In the genomic region with DNA sequence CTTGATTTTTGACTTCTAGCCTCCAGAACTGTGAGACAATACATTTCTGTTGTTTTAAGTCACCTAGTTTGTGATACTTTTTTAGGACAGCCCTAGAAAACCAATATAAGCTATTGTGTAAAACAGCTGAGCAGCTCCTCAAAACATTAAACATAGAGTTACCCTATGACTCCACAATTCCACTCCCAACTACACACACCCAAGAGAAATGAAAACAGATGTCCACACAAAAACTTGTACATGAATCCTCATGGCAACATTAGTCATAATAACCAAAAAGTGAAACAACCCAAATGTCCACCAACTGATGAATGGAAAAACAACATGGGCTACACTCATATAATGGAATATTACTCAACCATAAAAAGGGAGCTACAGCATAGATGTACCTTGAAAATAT, we compare ENCODE assay signal across 19 cellular contexts. TPM values are rescaled to one million over a fixed set of nuclear protein-coding genes. Genes with fewer than 3 reads are reported as not detected.
DNase-seq lines count a peak whose midpoint lies in the region; ATAC-seq and TF ChIP-seq lines count a peak whose summit lies in the region.
"Had no signal": no experiment of that assay in that cellular context is flagged by ENCODE, and none has a peak within 500 bp of the region (broad histone marks: within the 10 kb centered on the region; RNA-seq: fewer than 3 reads in every experiment).

No MANE protein-coding gene starts in this region.

- H3K9me3 Mint-ChIP-seq in activated naive CD4-positive, alpha-beta T cell treated with anti-CD3 and anti-CD28 coated beads, Interleukin-2, amount 50 U/mL, for 72 hours: peaks cover 0 to 7% of the 10 kb centered on the region in 2 donors

- peaks cover 47% of the 10 kb centered on the region for H3K36me3 ChIP-seq in adipocyte (ENCODE audit: control insufficient read depth, insufficient read depth, low read length, severe bottlenecking)

- TF ChIP-seq CTCF in AG09319 (IDR thresholded peaks at IDR 0.05; ENCODE audit: low read depth, low read length) (no peak), fibroblast of the aortic adventitia (IDR thresholded peaks at IDR 0.05; ENCODE audit: insufficient read depth, low read length) (no peak), GM20000 (IDR thresholded peaks at IDR 0.05; ENCODE audit: extremely low read depth, missing control alignments) (no peak)

- DNase-seq in AG09319 (ENCODE audit: extremely low read depth, low read depth) (peak; percentile 31), adipocyte (ENCODE audit: low read depth) (peak; percentile 62), fibroblast of the aortic adventitia (ENCODE audit: low read depth) (peak; percentile 51), stromal cell of bone marrow (ENCODE audit: low read depth) (peak; percentile 82), GM20000 (ENCODE audit: low spot score) (no peak)
- no peak for DNase-seq in stimulated activated CD4-positive, alpha-beta T cell treated with anti-CD3 and anti-CD28 coated beads, Interleukin-4, amount 100 ng/mL, for 24 hours
- DNase-seq in activated naive CD4-positive, alpha-beta T cell treated with anti-CD3 and anti-CD28 coated beads, Interleukin-2, amount 50 U/mL, for 72 hours (ENCODE audit: low spot score in 2 of 2): no peak
- DNase-seq: GDM1, MG63, NCI-H1092, NCI-H146, NCI-H2029, NCI-H2227 treated with DMSO at 0.1 percent for 48 hours, NCI-H510A, NCI-H748 treated with DMSO at 0.1 percent for 48 hours, SHP77 treated with DMSO at 0.1 percent for 48 hours had no signal

- H3K27me3 ChIP-seq in adipocyte (replicated peaks; ENCODE audit: control insufficient read depth, insufficient read depth, low read length): no peaks in the 10 kb centered on the region
- H3K27me3 ChIP-seq: MG63 had no signal

- ATAC-seq in GM18868 (IDR thresholded peaks at IDR 0.05; ENCODE audit: unreplicated experiment): no peak
- ATAC-seq in activated naive CD4-positive, alpha-beta T cell treated with anti-CD3 and anti-CD28 coated beads, Interleukin-2, amount 50 U/mL, for 72 hours: no peak
- ATAC-seq: K562 had no signal

- H3K4me3 ChIP-seq in adipocyte (ENCODE audit: low read length): no peak overlapping the region
- no peak overlapping the region for H3K4me3 ChIP-seq in fibroblast of the aortic adventitia (ENCODE audit: low read depth, low read length)
- H3K4me3 ChIP-seq: K562, MG63, SK-N-MC had no signal

- H3K9ac ChIP-seq in adipocyte (ENCODE audit: low read length): no peak overlapping the region

- no peaks in the 10 kb centered on the region for H3K36me3 Mint-ChIP-seq in activated naive CD4-positive, alpha-beta T cell treated with anti-CD3 and anti-CD28 coated beads, Interleukin-2, amount 50 U/mL, for 72 hours

- H3K4me1 ChIP-seq in adipocyte (ENCODE audit: control insufficient read depth, insufficient read depth, low read length): peaks cover 54% of the 10 kb centered on the region

- H3K27ac Mint-ChIP-seq in activated naive CD4-positive, alpha-beta T cell treated with anti-CD3 and anti-CD28 coated beads, Interleukin-2, amount 50 U/mL, for 72 hours: no peak overlapping the region

- H3K9me3 ChIP-seq in adipocyte (ENCODE audit: control insufficient read depth, low read length): no peaks in the 10 kb centered on the region
- H3K9me3 ChIP-seq: MG63 had no signal

RNA-seq across cellular contexts. Expression of gene TNS1, which starts 32.6 kb away (rescaled TPM):
- 54.5 and 116 TPM in 2 replicates for total RNA-seq in fibroblast of the aortic adventitia (ENCODE audit: low replicate concordance)
- 1 to 10 TPM in 1 of 2 donors, under 1 TPM in 1; 0.27 to 5.1 TPM for total RNA-seq in activated naive CD4-positive, alpha-beta T cell treated with anti-CD3 and anti-CD28 coated beads, Interleukin-2, amount 50 U/mL, for 72 hours

Comparison
In these comparisons a context has a peak if more than half of its experiments do, and no peak if none do; other contexts are left out.
1. DNase-seq: peak in AG09319 (single experiment), adipocyte (single experiment), fibroblast of the aortic adventitia (single experiment) and stromal cell of bone marrow (single experiment); none in stimulated activated CD4-positive, alpha-beta T cell treated with anti-CD3 and anti-CD28 coated beads, Interleukin-4, amount 100 ng/mL, for 24 hours (single experiment), activated naive CD4-positive, alpha-beta T cell treated with anti-CD3 and anti-CD28 coated beads, Interleukin-2, amount 50 U/mL, for 72 hours (0 of 2) and GM20000 (single experiment).